ENCODE assay signal across 16 cellular contexts in the genomic region with DNA sequence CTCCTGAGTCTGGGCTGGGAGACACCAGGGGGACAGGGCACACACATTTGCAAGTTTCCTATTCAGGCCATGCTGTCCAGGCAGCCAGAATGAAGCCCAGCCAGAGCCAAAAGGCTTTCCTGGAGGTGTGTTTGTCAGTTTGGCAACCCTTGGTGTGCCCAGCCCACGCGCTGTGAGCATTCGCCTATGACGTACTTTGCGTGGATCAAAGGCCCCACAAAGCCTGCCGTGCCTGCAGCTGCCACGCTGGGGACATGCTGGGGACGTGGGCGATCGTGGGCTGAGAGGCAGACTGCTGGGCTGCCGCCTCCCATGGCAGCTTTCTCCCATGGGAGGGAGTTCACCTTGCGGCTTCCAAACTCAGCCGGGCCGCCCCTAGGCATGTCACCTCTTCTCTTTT. TPM values are rescaled to one million over a fixed set of nuclear protein-coding genes. Genes with fewer than 3 reads are reported as not detected.
DNase-seq lines count a peak whose midpoint lies in the region; ATAC-seq, FAIRE-seq and TF ChIP-seq lines count a peak whose summit lies in the region.
"Had no signal": no experiment of that assay in that cellular context is flagged by ENCODE, and none has a peak within 500 bp of the region (broad histone marks: within the 10 kb centered on the region; RNA-seq: fewer than 3 reads in every experiment).

No MANE protein-coding gene starts in this region.

- no TSS peak for BruUV-seq in K562 (replicated peaks; lab: Mats Ljungman, UMichigan)

- H4K20me1 ChIP-seq in K562 (replicated peaks; ENCODE audit: control insufficient read depth, insufficient read depth, low read length), result no peaks in the 10 kb centered on the region

- in situ Hi-C loops in K562 (cut with MboI), result no loop called here

- DNase-seq in D341Med (ENCODE audit: low spot score) (peak; percentile 25), K562 (ENCODE audit: extremely low read depth in 1 of 4, low spot score in 3 of 4) (no peak), sigmoid colon (peak; percentile 42), COLO668 (lab: John Stamatoyannopoulos, UW; ENCODE audit: unreplicated experiment) (no peak), thyroid gland (no peak), NCI-H1694 treated with DMSO at 0.1 percent for 48 hours (lab: John Stamatoyannopoulos, UW) (no peak), MV-4-11 (lab: John Stamatoyannopoulos, UW) (no peak)
- DNase-seq in activated CD8-positive, alpha-beta memory T cell treated with anti-CD3 and anti-CD28 coated beads for 24 hours, result peak; percentile 69
- DNase-seq: AML-193, DMS79 treated with DMSO at 0.1 percent for 48 hours, NCI-H1436 treated with DMSO at 0.1 percent for 48 hours, NCI-H510A treated with DMSO at 0.1 percent for 48 hours, PC-9 had no signal

- no peak overlapping the region for H3K4me3 ChIP-seq in K562
- no peak overlapping the region for H3K4me3 ChIP-seq in sigmoid colon
- H3K4me3 ChIP-seq in thyroid gland (replicated peaks in 1 of 3), result no peak overlapping the region
- H3K4me3 ChIP-seq: ovary, PC-9 had no signal

- intact Hi-C loops in K562 (cut with micrococcal nuclease) (loop anchor here (5.0 kb wide), 1 partner anchor 71 kb away; no protein-coding TSS in a partner anchor), sigmoid colon (cut with DNase I) (no loop called here), thyroid gland (cut with DNase I) (no loop called here)

- POLR2A ChIA-PET in K562 (lab: Yijun Ruan, JAX), result no interaction called here

- TF ChIP-seq POLR2A in K562 (conservative IDR thresholded peaks at IDR 0.05) (no peak), sigmoid colon (IDR thresholded peaks at IDR 0.05) (no peak), thyroid gland (IDR thresholded peaks at IDR 0.05) (no peak)

- H3K9me1 ChIP-seq in K562 (ENCODE audit: control insufficient read depth, insufficient read depth, low read length), result no peaks in the 10 kb centered on the region

- no peak for FAIRE-seq in K562 (lab: Jason Lieb, UNC)
- FAIRE-seq: astrocyte had no signal

- CTCF ChIA-PET in K562 (lab: Yijun Ruan, JAX; ENCODE audit: low intra/inter-chr PET ratio), result interaction anchor here (0.7 kb wide), 1 partner anchor 13 kb away, joined by 3 read pairs; no protein-coding TSS in a partner anchor

- H3K4me1 ChIP-seq in K562 (replicated peaks in 1 of 2; ENCODE audit: control insufficient read depth in 2 of 2, insufficient read depth in 2 of 2, low read length in 2 of 2) (peaks cover 3 to 7% of the 10 kb centered on the region in 2 experiments; a peak in 4 of 5 replicates), sigmoid colon (peaks cover 0 to 4% (median 2%) of the 10 kb centered on the region in 4 donors), thyroid gland (peaks cover 0 to 2% of the 10 kb centered on the region in 2 donors)

- no peak overlapping the region for H3K4me2 ChIP-seq in K562 (ENCODE audit: insufficient read depth, low read length)
- H3K4me2 ChIP-seq: PC-9 had no signal

- no peak for TF ChIP-seq CTCF in K562 (IDR thresholded peaks at IDR 0.05 in 2 of 3, conservative IDR thresholded peaks at IDR 0.05 in 1 of 3; ENCODE audit: insufficient read depth in 2 of 3, low read depth in 1 of 3, low read length in 3 of 3)
- TF ChIP-seq CTCF in sigmoid colon (IDR thresholded peaks at IDR 0.05), result no peak
- no peak for TF ChIP-seq CTCF in thyroid gland (IDR thresholded peaks at IDR 0.05)

- H3K27me3 ChIP-seq in K562 (ENCODE audit: control insufficient read depth in 2 of 2, insufficient read depth in 2 of 2, low read length in 2 of 2) (peaks cover 31 to 51% of the 10 kb centered on the region in 2 experiments), sigmoid colon (no peaks in the 10 kb centered on the region), thyroid gland (no peaks in the 10 kb centered on the region)
- H3K27me3 ChIP-seq: ovary had no signal

- H3K9me3 ChIP-seq in K562 (replicated peaks; ENCODE audit: control insufficient read depth, insufficient read depth, low read depth, low read length) (no peaks in the 10 kb centered on the region), sigmoid colon (no peaks in the 10 kb centered on the region), thyroid gland (no peaks in the 10 kb centered on the region)
- H3K9me3 ChIP-seq: ovary had no signal

- TF ChIP-seq EP300 in K562 (IDR thresholded peaks at IDR 0.05; ENCODE audit: low read length) (no peak), sigmoid colon (IDR thresholded peaks at IDR 0.05) (no peak)

- H3K79me2 ChIP-seq in K562 (ENCODE audit: control insufficient read depth, insufficient read depth, low read length), result no peaks in the 10 kb centered on the region

- H3K9ac ChIP-seq in K562 (ENCODE audit: insufficient read depth in 1 of 2, low read depth in 2 of 2, low read length in 2 of 2), result peak overlapping the region in 1 of 2 experiments; percentile 45; a peak in 1 of 4 replicates

- peak overlapping the region; percentile 2; the same call in 1 of the 2 replicates for H2AFZ ChIP-seq in K562 (ENCODE audit: low read depth, low read length)
- H2AFZ ChIP-seq: PC-9 had no signal

- no peak for TF ChIP-seq RAD21 in K562 (CRISPR knock-in tag; conservative IDR thresholded peaks at IDR 0.05 in 1 of 2, IDR thresholded peaks at IDR 0.05 in 1 of 2)

- WGBS in K562 (ENCODE audit: insufficient coverage, low coverage, missing lambda C conversion rate), result 35% methylated on average over 13 of the region's 14 CpGs
- 83 to 94% methylated on average over 14 of the region's 14 CpGs for WGBS in sigmoid colon, 2 donors
- 94 to 97% methylated on average over 13 to 14 of the region's 14 CpGs for WGBS in thyroid gland, 2 donors

- H3K27ac ChIP-seq in K562 (ENCODE audit: extremely low read depth, low read depth, low read length) (no peak overlapping the region), sigmoid colon (no peak overlapping the region), thyroid gland (no peak overlapping the region)
- H3K27ac ChIP-seq: ovary, PC-9 had no signal

- H3K36me3 ChIP-seq in K562 (ENCODE audit: control insufficient read depth, insufficient read depth, low read length), result no peaks in the 10 kb centered on the region
- no peaks in the 10 kb centered on the region for H3K36me3 ChIP-seq in sigmoid colon
- no peaks in the 10 kb centered on the region for H3K36me3 ChIP-seq in thyroid gland
- H3K36me3 ChIP-seq: ovary had no signal

- ATAC-seq in K562, result no peak
- ATAC-seq: stimulated activated memory B cell treated with anti-CD40 and anti-IgM and Interleukin-4, amounts not matched to agents 10 μg/mL and 1 μg/mL and 100 μg/mL, for 72 hours had no signal

TF ChIP-seq in K562, 482 proteins besides CTCF, POLR2A, EP300 and RAD21:
- TF ChIP-seq FUS (optimal IDR thresholded peaks at IDR 0.05; ENCODE audit: low read depth, low read length) (no peak), POLR2H (tag; IDR thresholded peaks at IDR 0.05; ENCODE audit: low read depth) (no peak), ZNF589 (CRISPR knock-in tag; IDR thresholded peaks at IDR 0.05; ENCODE audit: low read depth) (no peak), ZNF23 (CRISPR knock-in tag; IDR thresholded peaks at IDR 0.05) (no peak), KLF16 (IDR thresholded peaks at IDR 0.05) (no peak)
TF ChIP-seq in K562: peak in this region for 0.

RNA-seq across cellular contexts. Expression of gene CD247, which starts 57.5 kb away (rescaled TPM):
- 0.44 TPM in 1 of 2 replicates, not detected in the other for total RNA-seq in K562 (2011; cell fraction: chromatin; rRNA removed; ENCODE audit: low replicate concordance)
- 0.50 and 0.53 TPM in 2 replicates for total RNA-seq in K562 (2011; cell fraction: nucleolus; rRNA removed)
- total RNA-seq in K562 (2011; cell fraction: nucleoplasm; rRNA removed), result 0.15 and 0.23 TPM in 2 replicates
- total RNA-seq in K562 (2014; rRNA removed) (0.12 TPM in 1 of 2 replicates, not detected in the other), K562 (2014; rRNA removed; fragmentation: Illumina TruSeq; extraction: Trizol) (not detected in 2 replicates), K562 (2015; rRNA removed; fragmentation: Illumina TruSeq; extraction: Trizol) (0.18 TPM in 1 of 2 replicates, not detected in the other), K562 (2021) (0.22 and 0.42 TPM in 2 replicates), sigmoid colon (1 to 10 TPM in 1 of 4 donors, under 1 TPM in 1, not detected in 2; 0.36 to 1.8 TPM), thyroid gland (1 to 10 TPM; 1.3 to 3.1 (median 1.4) TPM)
- polyA plus RNA-seq in K562 (2011; rRNA removed) (0.08 and 0.18 TPM in 2 replicates), K562 (2014; fragmentation: Illumina TruSeq; extraction: Trizol) (not detected in 2 replicates), K562 (2014; fragmentation: Nextera tagmentation; extraction: Ambion mirVana) (not detected), K562 (2014; rRNA removed) (0.37 and 0.55 TPM in 2 replicates), sigmoid colon (10 to 100 TPM in 1 of 3 donors, under 1 TPM in 1, not detected in 1; 0.92 to 20.3 TPM)
- polyA plus RNA-seq in K562 (2011; cell fraction: cytosol; rRNA removed), result 0.12 TPM in 1 of 2 replicates, not detected in the other
- polyA plus RNA-seq in K562 (2011; cell fraction: nucleus; rRNA removed), result 0.27 and 0.43 TPM in 2 replicates
- polyA plus RNA-seq in K562 (2012), result 0.20 and 0.21 TPM in 2 replicates
- not detected in 2 replicates for polyA minus RNA-seq in K562 (2011; rRNA and poly(A)+ RNA removed)
- not detected in 2 replicates for polyA minus RNA-seq in K562 (2011; cell fraction: cytosol; rRNA and poly(A)+ RNA removed)
- polyA minus RNA-seq in K562 (2011; cell fraction: nucleus; rRNA and poly(A)+ RNA removed), result not detected in 2 replicates
- total RNA-seq: astrocyte, PC-9 had no signal

Comparison
In these comparisons a context has a peak if more than half of its experiments do, and no peak if none do; other contexts are left out.
1. DNase-seq: peak in D341Med (single experiment), activated CD8-positive, alpha-beta memory T cell treated with anti-CD3 and anti-CD28 coated beads for 24 hours (single experiment) and sigmoid colon (single experiment); none in K562 (0 of 4), COLO668 (single experiment), thyroid gland (0 of 2), NCI-H1694 treated with DMSO at 0.1 percent for 48 hours (single experiment) and MV-4-11 (single experiment).